10 cellular contexts compared by ENCODE assay signal in genomic region chr2:3198119-3198518, GRCh38.
DNase-seq lines count a peak whose midpoint lies in the region; ATAC-seq and TF ChIP-seq lines count a peak whose summit lies in the region.
"Had no signal": no experiment of that assay in that cellular context is flagged by ENCODE, and none has a peak within 500 bp of the region (broad histone marks: within the 10 kb centered on the region; RNA-seq: fewer than 3 reads in every experiment).

No MANE protein-coding gene starts in this region.

- intact Hi-C loops in activated CD4-positive, alpha-beta memory T cell treated with anti-CD3 and anti-CD28 coated beads for 36 hours (cut with micrococcal nuclease): loop anchor here (1.0 to 2.0 kb wide), 4 partner anchors 25 to 453 kb away; no protein-coding TSS in a partner anchor
- intact Hi-C loops in mucosa of descending colon (cut with DNase I, micrococcal nuclease): no loop called here

- POLR2A ChIA-PET in activated CD4-positive, alpha-beta memory T cell treated with anti-CD3 and anti-CD28 coated beads for 36 hours (lab: Charles Lee): no interaction called here

- H3K9me3 Mint-ChIP-seq in activated CD4-positive, alpha-beta memory T cell treated with anti-CD3 and anti-CD28 coated beads for 36 hours: no peaks in the 10 kb centered on the region

- H3K36me3 ChIP-seq in mucosa of descending colon (ENCODE audit: low read depth): no peaks in the 10 kb centered on the region

- H3K4me3 ChIP-seq in mucosa of descending colon: no peak overlapping the region
- H3K4me3 ChIP-seq: left lung, upper lobe of left lung had no signal

- H3K27ac Mint-ChIP-seq in activated CD4-positive, alpha-beta memory T cell treated with anti-CD3 and anti-CD28 coated beads for 36 hours: peak overlapping the region; percentile 78

- H3K4me3 Mint-ChIP-seq in activated CD4-positive, alpha-beta memory T cell treated with anti-CD3 and anti-CD28 coated beads for 36 hours: peak overlapping the region; percentile 40

- ATAC-seq in HG02885 (IDR thresholded peaks at IDR 0.05; ENCODE audit: poor library complexity, unreplicated experiment) (peak; percentile 98), mucosa of descending colon (peak; percentile 25), HG02938 (IDR thresholded peaks at IDR 0.05; ENCODE audit: unreplicated experiment) (no peak), GM18907 (IDR thresholded peaks at IDR 0.05; ENCODE audit: unreplicated experiment) (no peak)
- ATAC-seq: left lung had no signal

- peaks cover 18% of the 10 kb centered on the region for H3K36me3 Mint-ChIP-seq in activated CD4-positive, alpha-beta memory T cell treated with anti-CD3 and anti-CD28 coated beads for 36 hours

- no peaks in the 10 kb centered on the region for H3K4me1 ChIP-seq in mucosa of descending colon (ENCODE audit: low read depth)

- no peaks in the 10 kb centered on the region for H3K9me3 ChIP-seq in mucosa of descending colon
- H3K9me3 ChIP-seq: left lung, upper lobe of left lung had no signal

- H3K4me1 Mint-ChIP-seq in activated CD4-positive, alpha-beta memory T cell treated with anti-CD3 and anti-CD28 coated beads for 36 hours (ENCODE audit: low read depth): peaks cover 14% of the 10 kb centered on the region

- H3K27me3 Mint-ChIP-seq in activated CD4-positive, alpha-beta memory T cell treated with anti-CD3 and anti-CD28 coated beads for 36 hours: no peaks in the 10 kb centered on the region

- DNase-seq in NCI-H2171 treated with DMSO at 0.1 percent for 48 hours (lab: John Stamatoyannopoulos, UW): peak; percentile 14
- DNase-seq in NCI-H2171 (lab: John Stamatoyannopoulos, UW): no peak
- peak; percentile 68 for DNase-seq in activated CD4-positive, alpha-beta memory T cell treated with anti-CD3 and anti-CD28 coated beads for 36 hours
- no peak for DNase-seq in mucosa of descending colon
- no peak for DNase-seq in T1000 (lab: John Stamatoyannopoulos, UW)
- DNase-seq: left lung, upper lobe of left lung had no signal

- CTCF ChIA-PET in activated CD4-positive, alpha-beta memory T cell treated with anti-CD3 and anti-CD28 coated beads for 36 hours (lab: Charles Lee): interaction anchor here (1.4 to 2.1 kb wide), 3 partner anchors 25 to 105 kb away, joined by 4 to 12 read pairs (median 7); no protein-coding TSS in a partner anchor

- TF ChIP-seq CTCF in mucosa of descending colon (IDR thresholded peaks at IDR 0.05): no peak

Comparison
In these comparisons a context has a peak if more than half of its experiments do, and no peak if none do; other contexts are left out.
1. DNase-seq: peak in NCI-H2171 treated with DMSO at 0.1 percent for 48 hours (single experiment) and activated CD4-positive, alpha-beta memory T cell treated with anti-CD3 and anti-CD28 coated beads for 36 hours (single experiment); none in NCI-H2171 (single experiment), mucosa of descending colon (0 of 3) and T1000 (single experiment).
2. ATAC-seq: peak in HG02885 (single experiment) and mucosa of descending colon (single experiment); none in HG02938 (single experiment) and GM18907 (single experiment).